9 cellular contexts compared by ENCODE assay signal in the genomic region with DNA sequence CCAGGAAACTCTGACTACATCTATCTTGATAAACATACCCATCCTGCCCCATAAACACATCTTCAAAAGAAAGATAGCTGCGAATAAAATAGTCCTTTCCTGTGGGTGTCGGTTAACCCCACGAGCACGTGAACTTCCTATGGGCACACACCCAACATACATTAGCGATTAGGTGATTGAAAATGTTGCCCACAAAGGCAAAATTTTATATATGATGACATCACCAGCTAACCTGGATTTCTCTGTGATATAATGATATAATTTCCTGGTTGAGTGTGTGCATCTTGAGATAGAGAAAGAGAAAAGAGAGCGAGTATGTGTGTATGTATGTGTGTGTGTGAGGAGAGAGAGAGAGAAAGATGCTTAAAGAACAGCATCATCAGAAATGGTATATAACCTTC.
A peak's percentile ranks its signal among the peaks of the same experiment; 100 is the strongest.
DNase-seq lines count a peak whose midpoint lies in the region; ATAC-seq and TF ChIP-seq lines count a peak whose summit lies in the region.
"Had no signal": no experiment of that assay in that cellular context is flagged by ENCODE, and none has a peak within 500 bp of the region (broad histone marks: within the 10 kb centered on the region; RNA-seq: fewer than 3 reads in every experiment).

No MANE protein-coding gene starts in this region.

- no peaks in the 10 kb centered on the region for H3K27me3 Mint-ChIP-seq in central memory CD8-positive, alpha-beta T cell

- H3K36me3 Mint-ChIP-seq in central memory CD8-positive, alpha-beta T cell (ENCODE audit: insufficient read depth), result peaks cover 2% of the 10 kb centered on the region
- H3K36me3 Mint-ChIP-seq: memory B cell had no signal

- TF ChIP-seq CTCF in left ventricle myocardium inferior (IDR thresholded peaks at IDR 0.05; ENCODE audit: borderline replicate concordance) (no peak), osteoblast (IDR thresholded peaks at IDR 0.05; ENCODE audit: extremely low read depth, low read depth, low read length) (no peak)

- H3K27ac ChIP-seq in left ventricle myocardium inferior (replicated peaks) (peak overlapping the region; percentile 86), osteoblast (ENCODE audit: low read depth, low read length) (peak overlapping the region; percentile 92)

- no peaks in the 10 kb centered on the region for H3K9me3 ChIP-seq in left ventricle myocardium inferior (replicated peaks)
- no peaks in the 10 kb centered on the region for H3K9me3 ChIP-seq in osteoblast (ENCODE audit: low read depth, low read length)

- peak; percentile 73 for ATAC-seq in central memory CD8-positive, alpha-beta T cell (replicated peaks; ENCODE audit: extremely low read depth, poor library complexity, severe bottlenecking)
- no peak for ATAC-seq in HG03039 (IDR thresholded peaks at IDR 0.05; ENCODE audit: unreplicated experiment)

- H3K4me1 ChIP-seq in left ventricle myocardium inferior (peaks cover 69% of the 10 kb centered on the region), osteoblast (ENCODE audit: insufficient read depth, low read length) (peaks cover 29% of the 10 kb centered on the region)

- H3K36me3 ChIP-seq in left ventricle myocardium inferior (no peaks in the 10 kb centered on the region), osteoblast (ENCODE audit: insufficient read depth, low read length) (no peaks in the 10 kb centered on the region)

- H3K4me3 ChIP-seq in left ventricle myocardium inferior, result peak overlapping the region; percentile 75
- peak overlapping the region; percentile 94 for H3K4me3 ChIP-seq in osteoblast (ENCODE audit: insufficient read depth, low read length)

- peak overlapping the region; percentile 93 for H3K4me2 ChIP-seq in osteoblast (ENCODE audit: insufficient read depth, low read length)

- intact Hi-C loops in left ventricle myocardium inferior (cut with micrococcal nuclease) (no loop called here), cardiac septum (cut with DNase I) (no loop called here)

- no peaks in the 10 kb centered on the region for H3K9me3 Mint-ChIP-seq in central memory CD8-positive, alpha-beta T cell
- H3K9me3 Mint-ChIP-seq: memory B cell had no signal

- H3K4me3 Mint-ChIP-seq in central memory CD8-positive, alpha-beta T cell, result no peak overlapping the region
- H3K4me3 Mint-ChIP-seq: memory B cell had no signal

- H4K20me1 ChIP-seq in osteoblast (ENCODE audit: insufficient read depth, low read length), result no peaks in the 10 kb centered on the region

- no peaks in the 10 kb centered on the region for H3K27me3 ChIP-seq in left ventricle myocardium inferior (ENCODE audit: low read depth)
- H3K27me3 ChIP-seq in osteoblast (ENCODE audit: insufficient read depth, low read length), result no peaks in the 10 kb centered on the region

- no peak overlapping the region for H3K27ac Mint-ChIP-seq in central memory CD8-positive, alpha-beta T cell (ENCODE audit: low read depth)
- H3K27ac Mint-ChIP-seq: memory B cell had no signal

- DNase-seq in left ventricle myocardium inferior, result no peak
- DNase-seq in cardiac septum (ENCODE audit: low spot score), result no peak
- peak in 47 of 76 experiments; percentile 2 to 77 (median 35) for DNase-seq in HUDEP-2 (lab: John Stamatoyannopoulos, UW; ENCODE audit: unreplicated experiment in 76 of 76)
- DNase-seq in T-helper 2 cell, result peak; percentile 4 to 93 (median 62)
- peak; percentile 28 to 67 for DNase-seq in central memory CD8-positive, alpha-beta T cell (ENCODE audit: low spot score in 2 of 2)
- DNase-seq in osteoblast (ENCODE audit: insufficient read length, low spot score, missing footprints), result no peak
- DNase-seq in iPS-NIHi7 (ENCODE audit: extremely low spot score), result no peak

- H3K4me1 Mint-ChIP-seq in central memory CD8-positive, alpha-beta T cell, result peaks cover 12% of the 10 kb centered on the region

- H2AFZ ChIP-seq in osteoblast (ENCODE audit: low read length), result no peak overlapping the region

- peaks cover 64% of the 10 kb centered on the region for H3K79me2 ChIP-seq in osteoblast (ENCODE audit: insufficient read depth, low read length)

Comparison
In these comparisons a context has a peak if more than half of its experiments do, and no peak if none do; other contexts are left out.
1. DNase-seq: peak in HUDEP-2 (47 of 76), T-helper 2 cell (5 of 5) and central memory CD8-positive, alpha-beta T cell (2 of 2); none in left ventricle myocardium inferior (single experiment), cardiac septum (single experiment), osteoblast (single experiment) and iPS-NIHi7 (single experiment).